ENCODE assay signal across 13 cellular contexts in the genomic region with DNA sequence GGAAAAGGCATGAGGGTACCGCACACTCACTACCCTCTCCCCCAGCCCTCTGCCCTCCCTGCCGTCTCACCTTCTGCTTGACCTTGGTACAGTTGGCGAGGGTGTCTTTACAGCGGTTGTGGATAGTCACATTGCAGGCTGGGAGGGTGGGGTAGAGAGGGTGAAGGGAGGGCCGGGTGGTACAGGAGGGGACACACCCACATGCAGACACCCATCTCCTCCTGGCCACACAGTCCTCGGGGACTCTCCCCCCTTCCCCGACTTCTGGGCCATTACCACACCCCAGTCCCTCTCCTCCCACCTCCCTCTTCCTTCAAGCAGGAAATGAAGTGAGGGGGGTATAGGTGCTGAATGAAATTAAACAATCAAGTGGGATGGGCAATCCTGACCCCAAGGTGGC. TPM values are rescaled to one million over a fixed set of nuclear protein-coding genes. Genes with fewer than 3 reads are reported as not detected.
DNase-seq lines count a peak whose midpoint lies in the region; ATAC-seq and TF ChIP-seq lines count a peak whose summit lies in the region.
"Had no signal": no experiment of that assay in that cellular context is flagged by ENCODE, and none has a peak within 500 bp of the region (broad histone marks: within the 10 kb centered on the region; RNA-seq: fewer than 3 reads in every experiment).

No MANE protein-coding gene starts in this region.

- peaks cover 75% of the 10 kb centered on the region for H3K36me3 Mint-ChIP-seq in activated CD4-positive, alpha-beta T cell treated with anti-CD3 and anti-CD28 coated beads, Interleukin-2, amount 10 ng/mL, durations not matched to agents 24 days and 14 days (ENCODE audit: low read depth)

- H3K9me3 Mint-ChIP-seq in activated CD4-positive, alpha-beta T cell treated with anti-CD3 and anti-CD28 coated beads, Interleukin-2, amount 10 ng/mL, durations not matched to agents 24 days and 14 days, result no peaks in the 10 kb centered on the region

- no peak overlapping the region for H3K4me3 ChIP-seq in lung
- H3K4me3 ChIP-seq: body of pancreas had no signal

- peaks cover 13 to 42% of the 10 kb centered on the region in 2 donors for H3K4me1 ChIP-seq in lung (ENCODE audit: control insufficient read depth in 2 of 2, insufficient read depth in 2 of 2, low read length in 2 of 2)
- H3K4me1 ChIP-seq: body of pancreas had no signal

- H3K36me3 ChIP-seq in lung (ENCODE audit: control insufficient read depth in 2 of 2, insufficient read depth in 2 of 2, low read length in 2 of 2), result peaks cover 2 to 58% of the 10 kb centered on the region in 2 donors

- no peaks in the 10 kb centered on the region for H3K27me3 Mint-ChIP-seq in activated CD4-positive, alpha-beta T cell treated with anti-CD3 and anti-CD28 coated beads, Interleukin-2, amount 10 ng/mL, durations not matched to agents 24 days and 14 days

- peak overlapping the region; percentile 79 for H3K27ac Mint-ChIP-seq in activated CD4-positive, alpha-beta T cell treated with anti-CD3 and anti-CD28 coated beads, Interleukin-2, amount 10 ng/mL, durations not matched to agents 24 days and 14 days

- no peaks in the 10 kb centered on the region for H3K9me3 ChIP-seq in lung (ENCODE audit: control insufficient read depth in 2 of 2, insufficient read depth in 1 of 2, low read length in 1 of 2)
- H3K9me3 ChIP-seq: body of pancreas had no signal

- no peaks in the 10 kb centered on the region for H3K27me3 ChIP-seq in lung (ENCODE audit: control insufficient read depth, insufficient read depth)
- H3K27me3 ChIP-seq: body of pancreas had no signal

- intact Hi-C loops in activated CD4-positive, alpha-beta T cell treated with anti-CD3 and anti-CD28 coated beads, Interleukin-2, amount 10 ng/mL, durations not matched to agents 24 days and 14 days (cut with micrococcal nuclease), result no loop called here

- no peak for ATAC-seq in lung (ENCODE audit: insufficient read depth, low FRiP score)
- ATAC-seq: body of pancreas had no signal

- peak overlapping the region; percentile 50 for H3K4me3 Mint-ChIP-seq in activated CD4-positive, alpha-beta T cell treated with anti-CD3 and anti-CD28 coated beads, Interleukin-2, amount 10 ng/mL, durations not matched to agents 24 days and 14 days

- peaks cover 61% of the 10 kb centered on the region for H3K4me1 Mint-ChIP-seq in activated CD4-positive, alpha-beta T cell treated with anti-CD3 and anti-CD28 coated beads, Interleukin-2, amount 10 ng/mL, durations not matched to agents 24 days and 14 days

- H3K27ac ChIP-seq in angular gyrus (ENCODE audit: low read depth, low read length) (peak overlapping the region; percentile 94), lung (ENCODE audit: low read depth in 1 of 2, low read length in 1 of 2) (peak overlapping the region; percentile 46 to 85), temporal lobe (ENCODE audit: low read depth, low read length) (peak overlapping the region; percentile 97)
- H3K27ac ChIP-seq: KMS-11 had no signal

- DNase-seq in activated CD4-positive, alpha-beta T cell treated with anti-CD3 and anti-CD28 coated beads, Interleukin-2, amount 10 ng/mL, durations not matched to agents 24 days and 14 days, result no peak
- DNase-seq in activated CD4-positive, alpha-beta T cell treated with anti-CD3 and anti-CD28 coated beads for 1 hour, result no peak
- DNase-seq in lung (ENCODE audit: low spot score), result no peak
- no peak for DNase-seq in midbrain (lab: John Stamatoyannopoulos, UW)
- DNase-seq in HuH-7 (ENCODE audit: low spot score), result no peak
- DNase-seq in activated effector memory CD4-positive, alpha-beta T cell treated with anti-CD3 and anti-CD28 coated beads, Interleukin-2, amount 50 U/mL, for 16 hours, result no peak
- DNase-seq: ACHN, body of pancreas had no signal

- 39 to 44% methylated on average over 7 of the region's 7 CpGs for WGBS in lung, 2 donors

- TF ChIP-seq CTCF in lung (IDR thresholded peaks at IDR 0.05; ENCODE audit: control extremely low read depth, extremely low read depth), result no peak

RNA-seq across cellular contexts. Expression of a gene that starts 11.6 kb away (rescaled TPM):
- total RNA-seq in activated CD4-positive, alpha-beta T cell treated with anti-CD3 and anti-CD28 coated beads, Interleukin-2, amount 10 ng/mL, durations not matched to agents 24 days and 14 days, result 189 and 198 TPM in 2 replicates
- total RNA-seq in lung, result 100 to 1,000 TPM; 148 to 289 TPM
- 10 to 100 TPM; 72.0 to 91.4 TPM for polyA plus RNA-seq in lung
- total RNA-seq in temporal lobe, result 86.5 TPM

RNA-seq across cellular contexts. Expression of a gene that starts 25.3 kb away (rescaled TPM):
- not detected in 2 replicates for total RNA-seq in activated CD4-positive, alpha-beta T cell treated with anti-CD3 and anti-CD28 coated beads, Interleukin-2, amount 10 ng/mL, durations not matched to agents 24 days and 14 days
- total RNA-seq in lung, result not detected
- under 1 TPM; 0.05 to 0.20 TPM for polyA plus RNA-seq in lung
- not detected for total RNA-seq in temporal lobe
- total RNA-seq: glomerular endothelial cell had no signal
- polyA plus RNA-seq: neural cell had no signal

RNA-seq across cellular contexts. Expression of a gene that starts 32.5 kb away (rescaled TPM):
- 82.9 and 92.2 TPM in 2 replicates for total RNA-seq in activated CD4-positive, alpha-beta T cell treated with anti-CD3 and anti-CD28 coated beads, Interleukin-2, amount 10 ng/mL, durations not matched to agents 24 days and 14 days
- total RNA-seq in lung (10 to 100 TPM; 35.0 to 63.1 TPM), temporal lobe (24.8 TPM)
- 10 to 100 TPM; 15.4 to 34.2 TPM for polyA plus RNA-seq in lung

RNA-seq across cellular contexts. Expression of a gene that starts 54.0 kb away (rescaled TPM):
- total RNA-seq in activated CD4-positive, alpha-beta T cell treated with anti-CD3 and anti-CD28 coated beads, Interleukin-2, amount 10 ng/mL, durations not matched to agents 24 days and 14 days, result 175 and 176 TPM in 2 replicates
- total RNA-seq in lung (100 to 1,000 TPM; 281 to 289 TPM), temporal lobe (177 TPM)
- polyA plus RNA-seq in lung, result 100 to 1,000 TPM; 294 to 467 TPM

RNA-seq across cellular contexts. Expression of a gene that starts 55.6 kb away (rescaled TPM):
- 17.9 and 21.7 TPM in 2 replicates for total RNA-seq in activated CD4-positive, alpha-beta T cell treated with anti-CD3 and anti-CD28 coated beads, Interleukin-2, amount 10 ng/mL, durations not matched to agents 24 days and 14 days
- total RNA-seq in lung, result 10 to 100 TPM; 43.6 to 58.2 TPM
- polyA plus RNA-seq in lung, result 10 to 100 TPM; 15.8 to 41.4 TPM
- total RNA-seq in temporal lobe, result 22.6 TPM
